Comparison of ENCODE assay signal across 8 cellular contexts in the genomic region with DNA sequence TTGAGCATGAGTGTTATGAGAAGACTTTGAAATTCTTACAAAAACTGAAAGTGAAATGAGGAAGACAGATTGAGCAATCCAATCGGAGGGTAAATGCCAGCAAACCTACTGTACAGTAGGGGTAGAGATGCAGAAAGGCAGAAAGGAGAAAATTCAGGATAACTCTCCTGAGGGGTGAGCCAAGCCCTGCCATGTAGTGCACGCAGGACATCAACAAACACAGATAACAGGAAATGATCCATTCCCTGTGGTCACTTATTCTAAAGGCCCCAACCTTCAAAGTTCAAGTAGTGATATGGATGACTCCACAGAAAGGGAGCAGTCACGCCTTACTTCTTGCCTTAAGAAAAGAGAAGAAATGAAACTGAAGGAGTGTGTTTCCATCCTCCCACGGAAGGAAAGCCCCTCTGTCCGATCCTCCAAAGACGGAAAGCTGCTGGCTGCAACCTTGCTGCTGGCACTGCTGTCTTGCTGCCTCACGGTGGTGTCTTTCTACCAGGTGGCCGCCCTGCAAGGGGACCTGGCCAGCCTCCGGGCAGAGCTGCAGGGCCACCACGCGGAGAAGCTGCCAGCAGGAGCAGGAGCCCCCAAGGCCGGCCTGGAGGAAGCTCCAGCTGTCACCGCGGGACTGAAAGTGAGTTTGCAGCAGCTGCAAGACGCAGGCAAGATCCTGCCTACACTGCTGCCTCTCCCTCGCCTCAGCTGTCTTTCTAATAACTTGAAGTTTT. TPM values are rescaled to one million over a fixed set of nuclear protein-coding genes. Genes with fewer than 3 reads are reported as not detected.
DNase-seq lines count a peak whose midpoint lies in the region; ATAC-seq and TF ChIP-seq lines count a peak whose summit lies in the region.

A gene with protein sequence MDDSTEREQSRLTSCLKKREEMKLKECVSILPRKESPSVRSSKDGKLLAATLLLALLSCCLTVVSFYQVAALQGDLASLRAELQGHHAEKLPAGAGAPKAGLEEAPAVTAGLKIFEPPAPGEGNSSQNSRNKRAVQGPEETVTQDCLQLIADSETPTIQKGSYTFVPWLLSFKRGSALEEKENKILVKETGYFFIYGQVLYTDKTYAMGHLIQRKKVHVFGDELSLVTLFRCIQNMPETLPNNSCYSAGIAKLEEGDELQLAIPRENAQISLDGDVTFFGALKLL (plus strand): TSS at position 118 of the 728 bp plus-strand sequence. CDS start 178 bp downstream, at position 296.

- H3K79me2 ChIP-seq in fibroblast of lung (ENCODE audit: control insufficient read depth, insufficient read depth, low read length) (no peaks in the 10 kb centered on the region), neural progenitor cell (ENCODE audit: low read depth) (no peaks in the 10 kb centered on the region)

- H3K9me3 ChIP-seq in fibroblast of lung (ENCODE audit: control insufficient read depth, insufficient read depth, low read depth, low read length) (no peaks in the 10 kb centered on the region), neural progenitor cell (ENCODE audit: low read depth) (no peaks in the 10 kb centered on the region), transverse colon (no peaks in the 10 kb centered on the region)

- H3K9ac ChIP-seq in fibroblast of lung (ENCODE audit: insufficient read depth, low read length): no peak within 1 kb of the TSS
- H3K9ac ChIP-seq in neural progenitor cell: no peak within 1 kb of the TSS

- peak; percentile 70 for ATAC-seq in HG02610 (IDR thresholded peaks at IDR 0.05; ENCODE audit: unreplicated experiment)

- peaks cover 4% of the 10 kb centered on the region for H3K27me3 Mint-ChIP-seq in neural progenitor cell (ENCODE audit: insufficient read depth, low read depth)

- no peaks in the 10 kb centered on the region for H4K20me1 ChIP-seq in fibroblast of lung (ENCODE audit: control insufficient read depth, extremely low read depth, insufficient read depth, low read length)
- H4K20me1 ChIP-seq in neural progenitor cell (ENCODE audit: low read depth): no peaks in the 10 kb centered on the region

- H3K9me3 Mint-ChIP-seq in neural progenitor cell: no peaks in the 10 kb centered on the region

- TF ChIP-seq EP300 in transverse colon (IDR thresholded peaks at IDR 0.05; ENCODE audit: low read depth): no peak

- TF ChIP-seq CTCF in GM13977 (IDR thresholded peaks at IDR 0.05; ENCODE audit: extremely low read depth, insufficient read depth, missing control alignments) (peak; percentile 49), fibroblast of lung (conservative IDR thresholded peaks at IDR 0.05 in 1 of 2, IDR thresholded peaks at IDR 0.05 in 1 of 2; ENCODE audit: low read depth in 1 of 2, low read length in 2 of 2) (no peak), neural progenitor cell (IDR thresholded peaks at IDR 0.05) (peak; percentile 21), transverse colon (IDR thresholded peaks at IDR 0.05) (no peak)

- H3K4me2 ChIP-seq in fibroblast of lung (ENCODE audit: extremely low read depth, insufficient read depth, low read length) (peak within 1 kb of the TSS; percentile 97), neural progenitor cell (no peak within 1 kb of the TSS)

- H3K27ac Mint-ChIP-seq in neural progenitor cell: no peak within 1 kb of the TSS

- H3K36me3 Mint-ChIP-seq in neural progenitor cell: no peaks in the 10 kb centered on the region

- WGBS in transverse colon (ENCODE audit: low coverage in 1 of 2), 2 donors: 25 to 39% methylated on average over 2 to 15 of the region's 16 CpGs

- no peaks in the 10 kb centered on the region for H3F3A ChIP-seq in neural progenitor cell (ENCODE audit: low read depth)

- H3K4me3 Mint-ChIP-seq in neural progenitor cell: no peak within 1 kb of the TSS

- H3K4me1 ChIP-seq in fibroblast of lung (ENCODE audit: control insufficient read depth, extremely low read depth, insufficient read depth, low read length) (peaks cover 2% of the 10 kb centered on the region), neural progenitor cell (no peaks in the 10 kb centered on the region), transverse colon (peaks cover 0 to 11% (median 2%) of the 10 kb centered on the region in 4 donors)

- H3K27ac ChIP-seq in fibroblast of lung (ENCODE audit: insufficient read depth, low read length) (peak within 1 kb of the TSS; percentile 23), neural progenitor cell (no peak within 1 kb of the TSS), transverse colon (peak within 1 kb of the TSS; percentile 45 to 67 (median 58))

- H3K27me3 ChIP-seq in fibroblast of lung (ENCODE audit: control insufficient read depth, insufficient read depth, low read length): no peaks in the 10 kb centered on the region
- no peaks in the 10 kb centered on the region for H3K27me3 ChIP-seq in neural progenitor cell
- H3K27me3 ChIP-seq in transverse colon: no peaks in the 10 kb centered on the region

- peak within 1 kb of the TSS; percentile 41 to 61 (median 49) for H3K4me3 ChIP-seq in fibroblast of lung (replicated peaks in 1 of 4; ENCODE audit: control extremely low read depth in 1 of 4, insufficient read depth in 1 of 4, low read depth in 3 of 4, low read length in 4 of 4)
- no peak within 1 kb of the TSS for H3K4me3 ChIP-seq in neural progenitor cell
- H3K4me3 ChIP-seq in transverse colon: peak within 1 kb of the TSS; percentile 19 to 50 (median 24)

- in situ Hi-C loops in GM13977 (cut with MboI; ENCODE audit: low pct_unique_long_range_greater_than_20kb, low sequenced_read_pairs, unreplicated experiment): no loop called here
- in situ Hi-C loops in transverse colon (cut with MboI; ENCODE audit: low pct_ligation_motif_present in 1 of 4, low pct_unique_long_range_greater_than_20kb in 1 of 4, low sequenced_read_pairs in 3 of 4): no loop called here

- peaks cover 13% of the 10 kb centered on the region for H3K4me1 Mint-ChIP-seq in neural progenitor cell

- intact Hi-C loops in transverse colon (cut with DNase I; ENCODE audit: low total_unique reads): no loop called here

- peak; percentile 35 for DNase-seq in GM13977 (ENCODE audit: low spot score)
- peak; percentile 32 for DNase-seq in NCI-H226
- peak; percentile 23 for DNase-seq in activated T-cell treated with anti-CD3 and anti-CD28 coated beads for 24 hours (ENCODE audit: low read depth)
- peak; percentile 11 to 59 for DNase-seq in fibroblast of lung (ENCODE audit: low read depth in 2 of 2)
- DNase-seq in neural progenitor cell (ENCODE audit: low spot score): peak; percentile 53
- peak; percentile 57 for DNase-seq in transverse colon
- DNase-seq in NCI-H1417 (lab: John Stamatoyannopoulos, UW): no peak

- peak within 1 kb of the TSS; percentile 90 for H2AFZ ChIP-seq in fibroblast of lung (ENCODE audit: low read length)
- H2AFZ ChIP-seq in neural progenitor cell (replicated peaks): peak within 1 kb of the TSS; percentile 64

- TF ChIP-seq POLR2A in transverse colon (IDR thresholded peaks at IDR 0.05): no peak

- H3K36me3 ChIP-seq in fibroblast of lung (ENCODE audit: control insufficient read depth, insufficient read depth, low read length): no peaks in the 10 kb centered on the region
- no peaks in the 10 kb centered on the region for H3K36me3 ChIP-seq in neural progenitor cell
- H3K36me3 ChIP-seq in transverse colon: no peaks in the 10 kb centered on the region

RNA-seq across cellular contexts. Expression of the gene that starts here (rescaled TPM):
- total RNA-seq in fibroblast of lung (4.8 and 5.4 TPM in 2 replicates), neural progenitor cell (ENCODE audit: low replicate concordance) (0.25 and 0.45 TPM in 2 replicates), transverse colon (1 to 10 TPM in 2 of 4 donors, not detected in 2; 1.1 to 7.1 TPM)
- polyA plus RNA-seq in fibroblast of lung: 1.5 and 1.8 TPM in 2 replicates
- polyA plus RNA-seq in fibroblast of lung (2012): 1.3 and 2.7 TPM in 2 replicates
- not detected in 2 replicates for polyA minus RNA-seq in fibroblast of lung (ENCODE audit: low replicate concordance)

Comparison
In these comparisons a context has a peak if more than half of its experiments do, and no peak if none do; other contexts are left out.
1. Peak in DNase-seq in neural progenitor cell; RNA of the gene not detected or under 1 TPM.
2. DNase-seq: peak in GM13977 (single experiment), NCI-H226 (single experiment), activated T-cell treated with anti-CD3 and anti-CD28 coated beads for 24 hours (single experiment), fibroblast of lung (2 of 2) and transverse colon (single experiment); none in NCI-H1417 (0 of 3).
3. CTCF ChIP-seq: peak in GM13977 (single experiment) and neural progenitor cell (single experiment); none in fibroblast of lung (0 of 2) and transverse colon (0 of 5).